In the genomic region with DNA sequence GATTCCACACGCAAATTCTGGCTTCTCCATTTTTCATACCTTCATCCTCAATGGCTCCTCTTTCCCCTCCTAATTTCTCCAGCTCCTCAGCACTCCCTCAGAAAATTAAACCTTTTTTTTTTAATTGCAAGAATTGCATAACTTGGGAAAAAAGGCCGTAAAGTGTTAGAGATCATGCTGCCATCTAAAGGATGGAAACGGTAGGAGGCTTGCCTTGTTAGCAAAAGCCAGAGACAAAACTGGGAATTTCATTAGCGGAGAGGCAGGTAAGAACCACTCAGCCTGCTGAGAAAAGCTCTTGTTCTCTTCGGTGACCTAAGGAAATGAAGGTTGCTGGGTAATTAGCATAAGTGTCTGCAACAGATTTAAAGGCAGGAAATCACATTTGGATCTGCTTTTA, we compare ENCODE assay signal across 8 cellular contexts.
DNase-seq lines count a peak whose midpoint lies in the region; ATAC-seq, FAIRE-seq and TF ChIP-seq lines count a peak whose summit lies in the region.

No MANE protein-coding gene starts in this region.

- H3K4me1 ChIP-seq in A673 (ENCODE audit: insufficient read depth, low read length, poor library complexity, severe bottlenecking) (peaks cover 37% of the 10 kb centered on the region), GM12878 (ENCODE audit: control insufficient read depth, insufficient read depth, low read length) (no peaks in the 10 kb centered on the region)

- no peak overlapping the region for H2AFZ ChIP-seq in GM12878 (ENCODE audit: control insufficient read depth, low read depth, low read length)

- DNase-seq in A673 (ENCODE audit: low spot score) (peak; percentile 94), HT-29 (ENCODE audit: low spot score) (peak; percentile 45), GM12878 (ENCODE audit: low read depth, low spot score) (no peak), kidney glomerular epithelial cell (lab: John Stamatoyannopoulos, UW) (peak; percentile 17), NCI-H524 treated with DMSO at 0.1 percent for 48 hours (lab: John Stamatoyannopoulos, UW) (no peak)

- intact Hi-C loops in A673 (cut with micrococcal nuclease; ENCODE audit: unreplicated experiment) (loop anchor here (5.0 to 10.0 kb wide), 4 partner anchors 66 to 459 kb away; no protein-coding TSS in a partner anchor), GM12878 (cut with micrococcal nuclease; ENCODE audit: unreplicated experiment) (no loop called here)

- peak; percentile 83 for TF ChIP-seq CTCF in A673 (conservative IDR thresholded peaks at IDR 0.05; ENCODE audit: low read depth, low read length)
- peak in 1 of 3 experiments; percentile 10; a peak in 1 of 6 replicates for TF ChIP-seq CTCF in GM12878 (IDR thresholded peaks at IDR 0.05 in 2 of 3, conservative IDR thresholded peaks at IDR 0.05 in 1 of 3; ENCODE audit: control insufficient read depth in 2 of 3, extremely low read depth in 1 of 3, insufficient read depth in 1 of 3, low read depth in 3 of 3, low read length in 3 of 3)

- no peak for ATAC-seq in GM12878
- no peak for ATAC-seq in GM21390 (IDR thresholded peaks at IDR 0.05; ENCODE audit: unreplicated experiment)
- ATAC-seq in GM19397 (IDR thresholded peaks at IDR 0.05; ENCODE audit: unreplicated experiment), result no peak
- ATAC-seq in HG03280 (IDR thresholded peaks at IDR 0.05; ENCODE audit: unreplicated experiment), result no peak

- POLR2A ChIA-PET in A673 (lab: Charles Lee; ENCODE audit: low non-redundant PET), result interaction anchor here (0.6 kb wide), 1 partner anchor 136 kb away, joined by 3 read pairs; no protein-coding TSS in a partner anchor
- POLR2A ChIA-PET in GM12878 (lab: Charles Lee), result no interaction called here

- H3K36me3 ChIP-seq in A673 (ENCODE audit: insufficient read depth, low read length, poor library complexity, severe bottlenecking), result peaks cover 8% of the 10 kb centered on the region
- no peaks in the 10 kb centered on the region for H3K36me3 ChIP-seq in GM12878 (ENCODE audit: control insufficient read depth in 2 of 2, insufficient read depth in 2 of 2, low read length in 1 of 2)

- H3K4me3 ChIP-seq in A673 (ENCODE audit: low read depth, low read length, poor library complexity, severe bottlenecking) (no peak overlapping the region), GM12878 (no peak overlapping the region)

- 0 out of 2 replicates have a peak, but pooled peaks have one; percentile 11 for TF ChIP-seq RAD21 in GM12878 (IDR thresholded peaks at IDR 0.05; ENCODE audit: insufficient read depth, low read depth, low read length)

- RAD21 ChIA-PET in GM12878 (lab: Charles Lee; ENCODE audit: unreplicated experiment), result no interaction called here

- no peaks in the 10 kb centered on the region for H4K20me1 ChIP-seq in GM12878 (ENCODE audit: control insufficient read depth, insufficient read depth)

- no peak for TF ChIP-seq POLR2A in GM12878 (IDR thresholded peaks at IDR 0.05; ENCODE audit: low read depth, low read length)

- CTCF ChIA-PET in A673 (lab: Charles Lee) (interaction anchor here (0.9 kb wide), 1 partner anchor 367 kb away, joined by 4 read pairs; no protein-coding TSS in a partner anchor), GM12878 (lab: Yijun Ruan, JAX) (no interaction called here)

- H3K27me3 ChIP-seq in A673 (replicated peaks; ENCODE audit: insufficient read depth, low read depth, low read length, poor library complexity), result no peaks in the 10 kb centered on the region
- no peaks in the 10 kb centered on the region for H3K27me3 ChIP-seq in GM12878 (replicated peaks in 1 of 2; ENCODE audit: control insufficient read depth in 2 of 2, insufficient read depth in 2 of 2, low read length in 1 of 2)

- peaks cover 20% of the 10 kb centered on the region for H3K9me3 ChIP-seq in A673 (ENCODE audit: low read depth, low read length, poor library complexity, severe bottlenecking)
- H3K9me3 ChIP-seq in GM12878 (replicated peaks; ENCODE audit: control insufficient read depth, insufficient read depth, low read length), result peaks cover 3% of the 10 kb centered on the region; the same call in 2 of the 3 replicates

- H3K9ac ChIP-seq in GM12878 (ENCODE audit: control insufficient read depth, insufficient read depth, low read length), result no peak overlapping the region

- no peak for TF ChIP-seq EP300 in GM12878 (IDR thresholded peaks at IDR 0.05; ENCODE audit: borderline replicate concordance in 1 of 2, control insufficient read depth in 1 of 2, low read depth in 2 of 2, low read length in 2 of 2)

- FAIRE-seq in GM12878 (lab: Jason Lieb, UNC), result no peak

- BruUV-seq in A673 (replicated peaks; lab: Mats Ljungman, UMichigan) (no TSS peak), GM12878 (replicated peaks; lab: Mats Ljungman, UMichigan) (no TSS peak)

- peak overlapping the region; percentile 82 for H3K27ac ChIP-seq in A673 (ENCODE audit: low read depth, low read length, poor library complexity, severe bottlenecking)
- no peak overlapping the region for H3K27ac ChIP-seq in GM12878 (ENCODE audit: control insufficient read depth, insufficient read depth)

- SMC1A ChIA-PET in GM12878 (lab: Charles Lee; ENCODE audit: uncharacterized antibody, unreplicated experiment), result no interaction called here

- in situ Hi-C loops in GM12878 (cut with MboI), result no loop called here

- no peaks in the 10 kb centered on the region for H3K79me2 ChIP-seq in GM12878 (ENCODE audit: control insufficient read depth, insufficient read depth, low read length)

- H3K4me2 ChIP-seq in GM12878 (ENCODE audit: control insufficient read depth, insufficient read depth), result no peak overlapping the region

- 60% methylated on average over 5 of the region's 5 CpGs for WGBS in GM12878 (ENCODE audit: insufficient coverage, insufficient replicate concordance, low lambda C conversion rate, missing lambda C conversion rate)

TF ChIP-seq in GM12878, 131 proteins besides CTCF, POLR2A, EP300 and RAD21:
- TF ChIP-seq EZH2 (IDR thresholded peaks at IDR 0.05; ENCODE audit: borderline replicate concordance, control insufficient read depth, low read depth, low read length), result no peak

Comparison
In these comparisons a context has a peak if more than half of its experiments do, and no peak if none do; other contexts are left out.
1. DNase-seq: peak in A673 (single experiment), HT-29 (single experiment) and kidney glomerular epithelial cell (single experiment); none in GM12878 (single experiment) and NCI-H524 treated with DMSO at 0.1 percent for 48 hours (single experiment).